1 cellular context compared by ENCODE assay signal in genomic region chr2:203824653-203825052, GRCh38.
TF ChIP-seq lines count a peak whose summit lies in the region.

No MANE protein-coding gene starts in this region.

TF ChIP-seq in GM23338, 12 proteins besides CTCF, POLR2A, EP300 and RAD21 (continued from another document):
- TF ChIP-seq STAT1 (IDR thresholded peaks at IDR 0.05; ENCODE audit: unreplicated experiment) (no peak), ZNF462 (CRISPR knock-in tag; IDR thresholded peaks at IDR 0.05) (no peak), ETS1 (IDR thresholded peaks at IDR 0.05) (no peak), POLR2AphosphoS5 (IDR thresholded peaks at IDR 0.05; ENCODE audit: low read depth) (no peak), EZH2phosphoT487 (IDR thresholded peaks at IDR 0.05; ENCODE audit: unreplicated experiment) (no peak), REST (IDR thresholded peaks at IDR 0.05; ENCODE audit: unreplicated experiment) (no peak), ZNF114 (CRISPR knock-in tag; IDR thresholded peaks at IDR 0.05) (no peak)
